Comparison of ENCODE assay signal across 2 cellular contexts in genomic region chr2:188294547-188294946, GRCh38.
TF ChIP-seq lines count a peak whose summit lies in the region.

No MANE protein-coding gene starts in this region.

TF ChIP-seq in A549, 52 proteins besides CTCF, POLR2A, EP300 and RAD21 (continued from another document):
- TF ChIP-seq USF2 (IDR thresholded peaks at IDR 0.05) (no peak), HEYL (CRISPR knock-in tag; IDR thresholded peaks at IDR 0.05) (no peak), PBX3 (IDR thresholded peaks at IDR 0.05) (no peak), SMC3 (IDR thresholded peaks at IDR 0.05) (no peak), HOXB5 (CRISPR knock-in tag; IDR thresholded peaks at IDR 0.05) (no peak), KDM1A (IDR thresholded peaks at IDR 0.05; ENCODE audit: low read depth) (no peak)

TF ChIP-seq in HEK293T, 16 proteins besides CTCF, POLR2A, EP300 and RAD21 (continued from another document):
- TF ChIP-seq PKNOX1 (IDR thresholded peaks at IDR 0.05) (no peak), FOXA1 (IDR thresholded peaks at IDR 0.05) (no peak), CTBP1 (IDR thresholded peaks at IDR 0.05; ENCODE audit: borderline replicate concordance) (no peak), SUZ12 (IDR thresholded peaks at IDR 0.05) (no peak), ELF4 (IDR thresholded peaks at IDR 0.05) (no peak), TARDBP (IDR thresholded peaks at IDR 0.05) (no peak), SP1 (IDR thresholded peaks at IDR 0.05) (no peak), L3MBTL2 (conservative IDR thresholded peaks at IDR 0.05) (no peak)
